ENCODE assay signal across 17 cellular contexts in genomic region chr4:128455076-128455345, GRCh38.
DNase-seq lines count a peak whose midpoint lies in the region; ATAC-seq and TF ChIP-seq lines count a peak whose summit lies in the region.
"Had no signal": no experiment of that assay in that cellular context is flagged by ENCODE, and none has a peak within 500 bp of the region (broad histone marks: within the 10 kb centered on the region; RNA-seq: fewer than 3 reads in every experiment).

No MANE protein-coding gene starts in this region.

- peak overlapping the region in 3 of 5 experiments; percentile 70 to 93 (median 89) for H3K27ac Mint-ChIP-seq in brain
- H3K27ac Mint-ChIP-seq: activated naive CD4-positive, alpha-beta T cell treated with anti-CD3 and anti-CD28 coated beads, Interleukin-2, amount 10 ng/mL, durations not matched to agents 7 days and 5 days; CD4-positive, CD25-positive, alpha-beta regulatory T cell; stimulated activated naive CD8-positive, alpha-beta T cell treated with anti-CD3 and anti-CD28 coated beads, Interleukin-15, Interleukin-2, amounts not matched to agents 100 ng/mL and 50 ng/mL, for 24 hours had no signal

- peak; percentile 22 for DNase-seq in DMS53 (lab: John Stamatoyannopoulos, UW)
- DNase-seq in DMS53 treated with DMSO at 0.1 percent for 48 hours (lab: John Stamatoyannopoulos, UW; ENCODE audit: unreplicated experiment): no peak
- peak; percentile 25 for DNase-seq in NCI-H2029 treated with DMSO at 0.1 percent for 48 hours (lab: John Stamatoyannopoulos, UW)
- no peak for DNase-seq in osteoblast (ENCODE audit: insufficient read length, low spot score, missing footprints)
- no peak for DNase-seq in A673 (ENCODE audit: low spot score)
- no peak for DNase-seq in right lobe of liver
- DNase-seq in colonic mucosa: no peak
- DNase-seq: 8988T; activated CD4-positive, alpha-beta T cell treated with anti-CD3 and anti-CD28 coated beads, Interleukin-2, amount 50 U/mL, for 1 hour; activated naive CD4-positive, alpha-beta T cell treated with anti-CD3 and anti-CD28 coated beads, Interleukin-2, amount 10 ng/mL, durations not matched to agents 7 days and 5 days; effector CD4-positive, alpha-beta T cell; pancreas; SIG-M5; spleen had no signal

- H3K9ac ChIP-seq in colonic mucosa (ENCODE audit: low read depth in 2 of 2, low read length in 2 of 2): no peak overlapping the region

- H3K36me3 ChIP-seq in osteoblast (ENCODE audit: insufficient read depth, low read length): no peaks in the 10 kb centered on the region
- no peaks in the 10 kb centered on the region for H3K36me3 ChIP-seq in A673 (ENCODE audit: insufficient read depth, low read length, poor library complexity, severe bottlenecking)
- H3K36me3 ChIP-seq in right lobe of liver: no peaks in the 10 kb centered on the region
- no peaks in the 10 kb centered on the region for H3K36me3 ChIP-seq in colonic mucosa
- H3K36me3 ChIP-seq: pancreas, spleen had no signal

- no peak for ATAC-seq in right lobe of liver

- H3K9me3 ChIP-seq in osteoblast (ENCODE audit: low read depth, low read length): no peaks in the 10 kb centered on the region
- no peaks in the 10 kb centered on the region for H3K9me3 ChIP-seq in A673 (ENCODE audit: low read depth, low read length, poor library complexity, severe bottlenecking)
- H3K9me3 ChIP-seq in right lobe of liver: no peaks in the 10 kb centered on the region
- H3K9me3 ChIP-seq in colonic mucosa: no peaks in the 10 kb centered on the region
- H3K9me3 ChIP-seq: pancreas, spleen had no signal

- no peak overlapping the region for H2AFZ ChIP-seq in osteoblast (ENCODE audit: low read length)

- 57% methylated on average over 1 of the region's 1 CpG for WGBS in right lobe of liver (ENCODE audit: insufficient coverage, low coverage, low lambda C conversion rate, missing lambda C conversion rate)

- H3K4me1 ChIP-seq in osteoblast (ENCODE audit: insufficient read depth, low read length): peaks cover 48% of the 10 kb centered on the region
- H3K4me1 ChIP-seq in A673 (ENCODE audit: insufficient read depth, low read length, poor library complexity, severe bottlenecking): no peaks in the 10 kb centered on the region
- H3K4me1 ChIP-seq in right lobe of liver: no peaks in the 10 kb centered on the region
- H3K4me1 ChIP-seq in colonic mucosa: no peaks in the 10 kb centered on the region
- H3K4me1 ChIP-seq: pancreas had no signal

- no peak overlapping the region for H3K4me3 Mint-ChIP-seq in brain
- H3K4me3 Mint-ChIP-seq: activated naive CD4-positive, alpha-beta T cell treated with anti-CD3 and anti-CD28 coated beads, Interleukin-2, amount 10 ng/mL, durations not matched to agents 7 days and 5 days; CD4-positive, CD25-positive, alpha-beta regulatory T cell; stimulated activated naive CD8-positive, alpha-beta T cell treated with anti-CD3 and anti-CD28 coated beads, Interleukin-15, Interleukin-2, amounts not matched to agents 100 ng/mL and 50 ng/mL, for 24 hours had no signal

- no peaks in the 10 kb centered on the region for H3K9me3 Mint-ChIP-seq in brain
- H3K9me3 Mint-ChIP-seq: activated naive CD4-positive, alpha-beta T cell treated with anti-CD3 and anti-CD28 coated beads, Interleukin-2, amount 10 ng/mL, durations not matched to agents 7 days and 5 days; CD4-positive, CD25-positive, alpha-beta regulatory T cell; stimulated activated naive CD8-positive, alpha-beta T cell treated with anti-CD3 and anti-CD28 coated beads, Interleukin-15, Interleukin-2, amounts not matched to agents 100 ng/mL and 50 ng/mL, for 24 hours had no signal

- H3K4me2 ChIP-seq in osteoblast (ENCODE audit: insufficient read depth, low read length): peak overlapping the region; percentile 73

- H3K27me3 ChIP-seq in osteoblast (ENCODE audit: insufficient read depth, low read length): no peaks in the 10 kb centered on the region
- H3K27me3 ChIP-seq in A673 (replicated peaks; ENCODE audit: insufficient read depth, low read depth, low read length, poor library complexity): no peaks in the 10 kb centered on the region
- H3K27me3 ChIP-seq in right lobe of liver: no peaks in the 10 kb centered on the region
- no peaks in the 10 kb centered on the region for H3K27me3 ChIP-seq in colonic mucosa
- H3K27me3 ChIP-seq: pancreas, spleen had no signal

- intact Hi-C loops in A673 (cut with micrococcal nuclease; ENCODE audit: unreplicated experiment): loop anchor here (2.0 kb wide), 1 partner anchor 408 kb away; no protein-coding TSS in a partner anchor
- intact Hi-C loops in right lobe of liver (cut with DNase I): no loop called here
- intact Hi-C loops in colonic mucosa (cut with DNase I): loop anchor here (5.0 kb wide), 1 partner anchor 407 kb away; no protein-coding TSS in a partner anchor

- H3K4me1 Mint-ChIP-seq in brain: peaks cover 62% of the 10 kb centered on the region
- H3K4me1 Mint-ChIP-seq: activated naive CD4-positive, alpha-beta T cell treated with anti-CD3 and anti-CD28 coated beads, Interleukin-2, amount 10 ng/mL, durations not matched to agents 7 days and 5 days had no signal

- CTCF ChIA-PET in A673 (lab: Charles Lee): interaction anchor here (1.2 kb wide), 1 partner anchor 150 kb away, joined by 5 read pairs; no protein-coding TSS in a partner anchor

- BruUV-seq in A673 (replicated peaks; lab: Mats Ljungman, UMichigan): no TSS peak

- H3K27me3 Mint-ChIP-seq in brain: peaks cover 4% of the 10 kb centered on the region
- H3K27me3 Mint-ChIP-seq: activated naive CD4-positive, alpha-beta T cell treated with anti-CD3 and anti-CD28 coated beads, Interleukin-2, amount 10 ng/mL, durations not matched to agents 7 days and 5 days; CD4-positive, CD25-positive, alpha-beta regulatory T cell had no signal

- no peak for TF ChIP-seq CTCF in brain (conservative IDR thresholded peaks at IDR 0.05)
- TF ChIP-seq CTCF in osteoblast (IDR thresholded peaks at IDR 0.05; ENCODE audit: extremely low read depth, low read depth, low read length): no peak
- TF ChIP-seq CTCF in A673 (conservative IDR thresholded peaks at IDR 0.05; ENCODE audit: low read depth, low read length): no peak
- no peak for TF ChIP-seq CTCF in right lobe of liver (IDR thresholded peaks at IDR 0.05)
- no peak for TF ChIP-seq CTCF in colonic mucosa (IDR thresholded peaks at IDR 0.05)

- H3K36me3 Mint-ChIP-seq in brain: no peaks in the 10 kb centered on the region
- H3K36me3 Mint-ChIP-seq: activated naive CD4-positive, alpha-beta T cell treated with anti-CD3 and anti-CD28 coated beads, Interleukin-2, amount 10 ng/mL, durations not matched to agents 7 days and 5 days; CD4-positive, CD25-positive, alpha-beta regulatory T cell had no signal

- no peak overlapping the region for H3K4me3 ChIP-seq in osteoblast (ENCODE audit: insufficient read depth, low read length)
- H3K4me3 ChIP-seq in A673 (ENCODE audit: low read depth, low read length, poor library complexity, severe bottlenecking): no peak overlapping the region
- no peak overlapping the region for H3K4me3 ChIP-seq in right lobe of liver
- no peak overlapping the region for H3K4me3 ChIP-seq in colonic mucosa
- H3K4me3 ChIP-seq: pancreas, spleen had no signal

- H4K20me1 ChIP-seq in osteoblast (ENCODE audit: insufficient read depth, low read length): no peaks in the 10 kb centered on the region

- H3K27ac ChIP-seq in osteoblast (ENCODE audit: low read depth, low read length) (peak overlapping the region; percentile 86), A673 (ENCODE audit: low read depth, low read length, poor library complexity, severe bottlenecking) (no peak overlapping the region), right lobe of liver (no peak overlapping the region), colonic mucosa (no peak overlapping the region)
- H3K27ac ChIP-seq: pancreas had no signal

- H3K79me2 ChIP-seq in osteoblast (ENCODE audit: insufficient read depth, low read length): no peaks in the 10 kb centered on the region

- POLR2A ChIA-PET in A673 (lab: Charles Lee; ENCODE audit: low non-redundant PET): no interaction called here

- no peak for TF ChIP-seq POLR2A in right lobe of liver (IDR thresholded peaks at IDR 0.05)

Comparison
In these comparisons a context has a peak if more than half of its experiments do, and no peak if none do; other contexts are left out.
1. DNase-seq: peak in DMS53 (single experiment) and NCI-H2029 treated with DMSO at 0.1 percent for 48 hours (single experiment); none in DMS53 treated with DMSO at 0.1 percent for 48 hours (single experiment), osteoblast (single experiment), A673 (single experiment), right lobe of liver (0 of 3) and colonic mucosa (single experiment).
2. intact Hi-C loops: an anchor here in A673 (2.0 kb wide) and colonic mucosa (5.0 kb wide); none called in right lobe of liver.